Comparison of ENCODE assay signal across 18 cellular contexts in genomic region chr5:154055225-154055624, GRCh38.
"Had no signal": no experiment of that assay in that cellular context is flagged by ENCODE, and none has a peak within 500 bp of the region (broad histone marks: within the 10 kb centered on the region; RNA-seq: fewer than 3 reads in every experiment).

No MANE protein-coding gene starts in this region.

- DNase-seq: activated CD4-positive, alpha-beta T cell treated with anti-CD3 and anti-CD28 coated beads, Interleukin-2, amount 10 ng/mL, durations not matched to agents 7 days and 5 days; activated CD8-positive, alpha-beta T cell treated with anti-CD3 and anti-CD28 coated beads, Interleukin-2, amount 10 ng/mL, durations not matched to agents 7 days and 5 days; activated naive CD4-positive, alpha-beta T cell treated with Interleukin-2 at 50 U/mL for 16 hours; activated naive CD8-positive, alpha-beta T cell treated with anti-CD3 and anti-CD28 coated beads, Interleukin-2, amount 10 ng/mL, durations not matched to agents 7 days and 5 days; activated T-cell treated with anti-CD3 and anti-CD28 coated beads, Interleukin-2, amount 50 U/mL, for 24 hours; body of pancreas; central memory CD4-positive, alpha-beta T cell; endodermal cell; kidney; left lung; mucosa of descending colon; naive B cell; psoas muscle; right cardiac atrium; stimulated activated CD4-positive, alpha-beta T cell treated with anti-CD3 and anti-CD28 coated beads, Interleukin-2, amount 100 ng/mL, for 24 hours; stimulated activated naive CD8-positive, alpha-beta T cell treated with anti-CD3 and anti-CD28 coated beads, Interleukin-15, Interleukin-2, amounts not matched to agents 100 U/mL and 50 U/mL, for 24 hours; substantia nigra; tibial artery had no signal
